25 cellular contexts compared by ENCODE assay signal in genomic region chr10:95225136-95225535, GRCh38. TPM values are rescaled to one million over a fixed set of nuclear protein-coding genes. Genes with fewer than 3 reads are reported as not detected.
DNase-seq lines count a peak whose midpoint lies in the region; ATAC-seq and TF ChIP-seq lines count a peak whose summit lies in the region.
"Had no signal": no experiment of that assay in that cellular context is flagged by ENCODE, and none has a peak within 500 bp of the region (broad histone marks: within the 10 kb centered on the region; RNA-seq: fewer than 3 reads in every experiment).

No MANE protein-coding gene starts in this region.

- no peak overlapping the region for H3K27ac ChIP-seq in CD4-positive, alpha-beta T cell (ENCODE audit: low read depth, low read length)
- H3K27ac ChIP-seq: GM23248, RWPE1 had no signal

- intact Hi-C loops in CD4-positive, alpha-beta T cell (cut with DNase I, micrococcal nuclease): no loop called here

- no peak overlapping the region for H3K27ac Mint-ChIP-seq in neural crest cell (ENCODE audit: unreplicated experiment)
- no peak overlapping the region for H3K27ac Mint-ChIP-seq in CD4-positive, alpha-beta T cell
- H3K27ac Mint-ChIP-seq: CD4-positive, alpha-beta memory T cell had no signal

- no peak overlapping the region for H3K4me3 Mint-ChIP-seq in neural crest cell
- no peak overlapping the region for H3K4me3 Mint-ChIP-seq in CD4-positive, alpha-beta T cell
- H3K4me3 Mint-ChIP-seq: CD4-positive, alpha-beta memory T cell had no signal

- peak; percentile 19 for DNase-seq in OCI-M1 (lab: John Stamatoyannopoulos, UW)
- no peak for DNase-seq in astrocyte of the cerebellum (ENCODE audit: low read depth)
- DNase-seq in neural crest cell (ENCODE audit: low read depth, low spot score): no peak
- DNase-seq in CD4-positive, alpha-beta T cell: no peak
- DNase-seq in NCI-H82 (lab: John Stamatoyannopoulos, UW): no peak
- DNase-seq in kidney tubule cell (ENCODE audit: low spot score): no peak
- DNase-seq: BE2C; Caco-2; CD4-positive, alpha-beta memory T cell; DMS153; GM23248; HCEC 1CT; KG1; NCI-H1092; NCI-H1436; NCI-H187 treated with DMSO at 0.1 percent for 48 hours; NCI-H2227 treated with DMSO at 0.1 percent for 48 hours; NCI-H524; SIG-M5 had no signal

- CTCF ChIA-PET in CD4-positive, alpha-beta T cell (lab: Charles Lee): no interaction called here

- TF ChIP-seq CTCF in astrocyte of the cerebellum (IDR thresholded peaks at IDR 0.05; ENCODE audit: low read depth, low read length, missing control alignments): peak; percentile 17
- TF ChIP-seq CTCF in neural crest cell (conservative IDR thresholded peaks at IDR 0.05): peak; percentile 35
- no peak for TF ChIP-seq CTCF in CD4-positive, alpha-beta T cell (IDR thresholded peaks at IDR 0.05)

- in situ Hi-C loops in astrocyte of the cerebellum (cut with HindIII; ENCODE audit: low sequenced_read_pairs): no loop called here

- no peaks in the 10 kb centered on the region for H3K27me3 ChIP-seq in CD4-positive, alpha-beta T cell (ENCODE audit: control insufficient read depth, insufficient read depth, low read length)
- H3K27me3 ChIP-seq: BE2C had no signal

- POLR2A ChIA-PET in CD4-positive, alpha-beta T cell (lab: Charles Lee): no interaction called here

- H3K27me3 Mint-ChIP-seq in neural crest cell (ENCODE audit: low read depth): no peaks in the 10 kb centered on the region
- no peaks in the 10 kb centered on the region for H3K27me3 Mint-ChIP-seq in CD4-positive, alpha-beta T cell

- peaks cover 12% of the 10 kb centered on the region for H3K4me1 Mint-ChIP-seq in neural crest cell
- H3K4me1 Mint-ChIP-seq in CD4-positive, alpha-beta T cell (ENCODE audit: low read depth): no peaks in the 10 kb centered on the region
- H3K4me1 Mint-ChIP-seq: CD4-positive, alpha-beta memory T cell had no signal

- H3K4me3 ChIP-seq in astrocyte of the cerebellum (ENCODE audit: low read depth, low read length): no peak overlapping the region
- H3K4me3 ChIP-seq: GM23248 had no signal

- peaks cover 12% of the 10 kb centered on the region for H3K36me3 Mint-ChIP-seq in neural crest cell (ENCODE audit: low read depth)
- H3K36me3 Mint-ChIP-seq in CD4-positive, alpha-beta T cell (ENCODE audit: low read depth): no peaks in the 10 kb centered on the region
- H3K36me3 Mint-ChIP-seq: CD4-positive, alpha-beta memory T cell had no signal

- peaks cover 3% of the 10 kb centered on the region for H3K9me3 Mint-ChIP-seq in neural crest cell
- no peaks in the 10 kb centered on the region for H3K9me3 Mint-ChIP-seq in CD4-positive, alpha-beta T cell

- no peak for ATAC-seq in CD4-positive, alpha-beta T cell (ENCODE audit: poor library complexity)
- no peak for ATAC-seq in GM21723 (IDR thresholded peaks at IDR 0.05; ENCODE audit: unreplicated experiment)
- ATAC-seq: SK-N-SH treated with all-trans-retinoic acid at 6 μM for 48 hours had no signal

- no peaks in the 10 kb centered on the region for H3K9me3 ChIP-seq in CD4-positive, alpha-beta T cell (ENCODE audit: control insufficient read depth, low read length)
- H3K9me3 ChIP-seq: BE2C, Caco-2 had no signal

RNA-seq across cellular contexts. Expression of gene ACSM6, which starts 31.1 kb away (rescaled TPM):
- total RNA-seq in neural crest cell: not detected in 2 replicates
- not detected for total RNA-seq in CD4-positive, alpha-beta T cell
- total RNA-seq: A673; Caco-2; CD4-positive, alpha-beta memory T cell; Daoy; GM23248; HT1080 had no signal
